ENCODE assay signal across 14 cellular contexts in the genomic region with DNA sequence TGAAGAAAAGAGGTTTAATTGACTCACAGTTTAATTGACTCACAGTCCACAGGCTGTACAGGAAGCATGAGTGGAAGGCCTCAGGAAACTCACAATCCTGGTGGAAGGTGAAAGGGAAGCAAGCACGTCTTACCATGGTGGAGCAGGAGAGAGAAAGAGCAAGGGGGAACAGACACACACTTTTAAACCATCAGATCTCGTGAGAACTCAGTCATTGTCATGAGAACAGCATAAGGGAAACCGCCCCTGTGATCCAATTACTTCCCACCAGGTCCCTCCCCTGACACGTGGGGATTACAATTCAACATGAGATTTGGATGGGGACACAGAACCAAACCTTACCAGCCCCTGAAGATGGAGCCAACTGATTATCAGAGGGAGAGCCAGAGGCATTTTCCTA.
"Had no signal": no experiment of that assay in that cellular context is flagged by ENCODE, and none has a peak within 500 bp of the region (broad histone marks: within the 10 kb centered on the region; RNA-seq: fewer than 3 reads in every experiment).

No MANE protein-coding gene starts in this region.

- H3K4me3 Mint-ChIP-seq: activated CD4-positive, alpha-beta T cell treated with anti-CD3 and anti-CD28 coated beads for 36 hours; activated naive CD8-positive, alpha-beta T cell treated with anti-CD3 and anti-CD28 coated beads for 36 hours; naive B cell; neural crest cell had no signal

- H3K4me1 Mint-ChIP-seq: naive B cell, neural crest cell had no signal

- H3K9me3 ChIP-seq: esophagus muscularis mucosa, mucosa of descending colon had no signal

- H3K27me3 Mint-ChIP-seq: activated CD4-positive, alpha-beta T cell treated with anti-CD3 and anti-CD28 coated beads for 36 hours had no signal

- H3K27ac ChIP-seq: esophagus muscularis mucosa, WERI-Rb-1 had no signal

- DNase-seq: activated CD4-positive, alpha-beta T cell treated with anti-CD3 and anti-CD28 coated beads for 36 hours; activated CD4-positive, alpha-beta T cell treated with anti-CD3 and anti-CD28 coated beads, Interleukin-2, amount 50 U/mL, for 48 hours; activated gamma-delta T cell treated with Interleukin-2 at 50 U/mL for 16 hours; activated naive CD8-positive, alpha-beta T cell treated with anti-CD3 and anti-CD28 coated beads for 36 hours; amniotic stem cell; mesenchymal stem cell; mucosa of descending colon; naive B cell; retina; stimulated activated CD8-positive, alpha-beta memory T cell treated with anti-CD3 and anti-CD28 coated beads, Interleukin-4, amount 100 ng/mL, for 48 hours; stimulated activated naive CD4-positive, alpha-beta T cell; WERI-Rb-1 had no signal

- ATAC-seq: activated CD4-positive, alpha-beta T cell treated with anti-CD3 and anti-CD28 coated beads for 36 hours; mucosa of descending colon had no signal

- H3K4me3 ChIP-seq: esophagus muscularis mucosa, mucosa of descending colon had no signal

- H3K36me3 Mint-ChIP-seq: activated naive CD8-positive, alpha-beta T cell treated with anti-CD3 and anti-CD28 coated beads for 36 hours had no signal

- H3K36me3 ChIP-seq: esophagus muscularis mucosa, WERI-Rb-1 had no signal

- H3K27ac Mint-ChIP-seq: activated CD4-positive, alpha-beta T cell treated with anti-CD3 and anti-CD28 coated beads for 36 hours; activated naive CD8-positive, alpha-beta T cell treated with anti-CD3 and anti-CD28 coated beads for 36 hours; naive B cell had no signal

- H3K27me3 ChIP-seq: esophagus muscularis mucosa had no signal
